In the genomic region with DNA sequence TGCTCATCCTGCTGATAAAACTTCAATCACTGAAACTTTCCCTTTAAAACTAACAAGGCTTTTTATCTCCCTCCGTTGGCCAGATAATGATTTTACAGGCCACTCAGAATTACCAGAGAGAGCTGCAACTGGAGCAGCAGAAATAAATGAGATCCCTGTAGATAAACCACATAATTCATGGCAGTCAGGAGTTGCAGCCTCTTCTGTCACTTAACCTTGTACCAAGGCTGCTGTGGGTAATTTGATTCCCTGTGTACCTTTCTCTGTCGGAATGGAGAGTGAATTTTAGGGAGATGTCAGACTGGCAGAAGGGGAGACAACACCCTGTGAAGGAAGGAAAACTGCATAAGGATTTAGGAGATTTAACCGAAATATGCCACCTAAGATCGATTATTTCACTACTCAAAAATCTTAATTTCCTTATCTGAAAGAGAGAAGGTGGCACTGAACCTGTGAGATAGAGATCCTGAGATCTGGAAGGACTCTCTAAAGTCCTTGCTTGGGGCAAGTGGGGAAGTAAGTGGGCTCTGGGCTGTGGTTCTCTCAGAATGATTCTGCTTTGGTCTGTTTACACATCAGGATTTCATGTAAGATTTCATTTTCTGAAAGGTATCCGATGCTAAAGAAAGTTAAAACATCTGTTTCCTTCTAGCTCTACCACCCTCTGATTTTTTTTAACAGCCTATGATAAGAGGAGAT, we compare ENCODE assay signal across 20 cellular contexts. TPM values are rescaled to one million over a fixed set of nuclear protein-coding genes. Genes with fewer than 3 reads are reported as not detected.
DNase-seq lines count a peak whose midpoint lies in the region; ATAC-seq and TF ChIP-seq lines count a peak whose summit lies in the region.
"Had no signal": no experiment of that assay in that cellular context is flagged by ENCODE, and none has a peak within 500 bp of the region (broad histone marks: within the 10 kb centered on the region; RNA-seq: fewer than 3 reads in every experiment).

No MANE protein-coding gene starts in this region.

- no peak overlapping the region for H3K27ac ChIP-seq in endodermal cell (ENCODE audit: low read depth, low read length)
- no peak overlapping the region for H3K27ac ChIP-seq in Karpas-422 (ENCODE audit: low read length)
- H3K27ac ChIP-seq: right lobe of liver had no signal

- H3K4me3 ChIP-seq in endodermal cell (ENCODE audit: low read length) = peak overlapping the region; percentile 29
- no peak overlapping the region for H3K4me3 ChIP-seq in Karpas-422 (ENCODE audit: low read length)
- H3K4me3 ChIP-seq: MG63, right lobe of liver had no signal

- H3K36me3 ChIP-seq in endodermal cell (ENCODE audit: control insufficient read depth, insufficient read depth, low read length) (no peaks in the 10 kb centered on the region), Karpas-422 (ENCODE audit: insufficient read depth, low read length) (no peaks in the 10 kb centered on the region)
- H3K36me3 ChIP-seq: MG63, right lobe of liver had no signal

- no peak for DNase-seq in activated naive CD4-positive, alpha-beta T cell (lab: John Stamatoyannopoulos, UW)
- DNase-seq in NCI-H69 (lab: John Stamatoyannopoulos, UW) (peak; percentile 9), endodermal cell (no peak), Karpas-422 (no peak), SW480 (ENCODE audit: low spot score) (no peak), NCI-H128 (lab: John Stamatoyannopoulos, UW; ENCODE audit: unreplicated experiment) (no peak)
- DNase-seq: activated CD8-positive, alpha-beta memory T cell treated with anti-CD3 and anti-CD28 coated beads, Interleukin-2, amount 50 U/mL, for 4 hours; H9; kidney; MG63; NCI-H187 treated with DMSO at 0.1 percent for 48 hours; NCI-H748 treated with DMSO at 0.1 percent for 48 hours; occipital lobe; right lobe of liver; stimulated activated CD4-positive, alpha-beta T cell treated with anti-CD3 and anti-CD28 coated beads, Interleukin-2, amount 100 ng/mL, for 24 hours; SW 1271 had no signal

- no peak overlapping the region for H3K4me2 ChIP-seq in Karpas-422 (ENCODE audit: low read depth, low read length, poor library complexity, severe bottlenecking)

- H3K36me3 Mint-ChIP-seq in activated naive CD4-positive, alpha-beta T cell treated with anti-CD3 and anti-CD28 coated beads, Interleukin-2, amount 50 U/mL, for 24 hours = no peaks in the 10 kb centered on the region
- no peaks in the 10 kb centered on the region for H3K36me3 Mint-ChIP-seq in endodermal cell (ENCODE audit: low read depth)
- no peaks in the 10 kb centered on the region for H3K36me3 Mint-ChIP-seq in stimulated activated memory B cell treated with anti-CD40 and anti-IgM and Interleukin-4, amounts not matched to agents 10 μg/mL and 1 μg/mL and 100 μg/mL, for 72 hours
- H3K36me3 Mint-ChIP-seq: activated naive CD4-positive, alpha-beta T cell treated with anti-CD3 and anti-CD28 coated beads, Interleukin-2, amount 50 U/mL, for 72 hours; mesothelial cell of epicardium had no signal

- peaks cover 10% of the 10 kb centered on the region for H3K4me1 ChIP-seq in endodermal cell (ENCODE audit: control insufficient read depth, insufficient read depth, low read length)
- H3K4me1 ChIP-seq in Karpas-422 (ENCODE audit: low read length) = no peaks in the 10 kb centered on the region

- peaks cover 17% of the 10 kb centered on the region for H3K27me3 ChIP-seq in endodermal cell (ENCODE audit: control insufficient read depth, insufficient read depth, low read length, poor library complexity, severe bottlenecking)
- H3K27me3 ChIP-seq in Karpas-422 (ENCODE audit: low read length) = no peaks in the 10 kb centered on the region
- H3K27me3 ChIP-seq: MG63, right lobe of liver had no signal

- H3K9me2 ChIP-seq in Karpas-422 (replicated peaks; ENCODE audit: insufficient read depth, low read length) = no peaks in the 10 kb centered on the region

- peak overlapping the region; percentile 36 for H3K27ac Mint-ChIP-seq in activated naive CD4-positive, alpha-beta T cell treated with anti-CD3 and anti-CD28 coated beads, Interleukin-2, amount 50 U/mL, for 24 hours
- H3K27ac Mint-ChIP-seq in endodermal cell = no peak overlapping the region
- peak overlapping the region; percentile 35 for H3K27ac Mint-ChIP-seq in stimulated activated memory B cell treated with anti-CD40 and anti-IgM and Interleukin-4, amounts not matched to agents 10 μg/mL and 1 μg/mL and 100 μg/mL, for 72 hours
- H3K27ac Mint-ChIP-seq: activated naive CD4-positive, alpha-beta T cell treated with anti-CD3 and anti-CD28 coated beads, Interleukin-2, amount 50 U/mL, for 72 hours; H9; mesothelial cell of epicardium had no signal

- WGBS in endodermal cell (ENCODE audit: insufficient coverage in 1 of 2, insufficient read length in 1 of 2), 2 experiments = 30 to 56% methylated on average over 2 to 5 of the region's 5 CpGs

- H4K20me1 ChIP-seq in Karpas-422 (ENCODE audit: insufficient read depth, low read depth, low read length) = no peaks in the 10 kb centered on the region

- no peaks in the 10 kb centered on the region for H3K9me3 ChIP-seq in endodermal cell (ENCODE audit: control insufficient read depth, low read length)
- H3K9me3 ChIP-seq in Karpas-422 (ENCODE audit: low read length) = no peaks in the 10 kb centered on the region
- H3K9me3 ChIP-seq: MG63, right lobe of liver had no signal

- no peaks in the 10 kb centered on the region for H3K27me3 Mint-ChIP-seq in activated naive CD4-positive, alpha-beta T cell treated with anti-CD3 and anti-CD28 coated beads, Interleukin-2, amount 50 U/mL, for 24 hours
- H3K27me3 Mint-ChIP-seq in endodermal cell (ENCODE audit: insufficient read depth) = peaks cover 21% of the 10 kb centered on the region
- no peaks in the 10 kb centered on the region for H3K27me3 Mint-ChIP-seq in stimulated activated memory B cell treated with anti-CD40 and anti-IgM and Interleukin-4, amounts not matched to agents 10 μg/mL and 1 μg/mL and 100 μg/mL, for 72 hours

- H3K9me3 Mint-ChIP-seq in activated naive CD4-positive, alpha-beta T cell treated with anti-CD3 and anti-CD28 coated beads, Interleukin-2, amount 50 U/mL, for 24 hours = no peaks in the 10 kb centered on the region
- no peaks in the 10 kb centered on the region for H3K9me3 Mint-ChIP-seq in endodermal cell
- no peaks in the 10 kb centered on the region for H3K9me3 Mint-ChIP-seq in stimulated activated memory B cell treated with anti-CD40 and anti-IgM and Interleukin-4, amounts not matched to agents 10 μg/mL and 1 μg/mL and 100 μg/mL, for 72 hours
- H3K9me3 Mint-ChIP-seq: H9, mesothelial cell of epicardium had no signal

- H3K4me1 Mint-ChIP-seq in activated naive CD4-positive, alpha-beta T cell treated with anti-CD3 and anti-CD28 coated beads, Interleukin-2, amount 50 U/mL, for 24 hours = peaks cover 11% of the 10 kb centered on the region
- peaks cover 25% of the 10 kb centered on the region for H3K4me1 Mint-ChIP-seq in endodermal cell
- H3K4me1 Mint-ChIP-seq in stimulated activated memory B cell treated with anti-CD40 and anti-IgM and Interleukin-4, amounts not matched to agents 10 μg/mL and 1 μg/mL and 100 μg/mL, for 72 hours = peaks cover 12% of the 10 kb centered on the region

- H2AFZ ChIP-seq in Karpas-422 (ENCODE audit: low read length) = no peak overlapping the region

- no peak overlapping the region for H3K4me3 Mint-ChIP-seq in activated naive CD4-positive, alpha-beta T cell treated with anti-CD3 and anti-CD28 coated beads, Interleukin-2, amount 50 U/mL, for 24 hours
- no peak overlapping the region for H3K4me3 Mint-ChIP-seq in endodermal cell
- no peak overlapping the region for H3K4me3 Mint-ChIP-seq in stimulated activated memory B cell treated with anti-CD40 and anti-IgM and Interleukin-4, amounts not matched to agents 10 μg/mL and 1 μg/mL and 100 μg/mL, for 72 hours
- H3K4me3 Mint-ChIP-seq: H9, mesothelial cell of epicardium had no signal

- no peak for TF ChIP-seq CTCF in endodermal cell (conservative IDR thresholded peaks at IDR 0.05)

- H3K79me2 ChIP-seq in Karpas-422 (ENCODE audit: low read length) = no peaks in the 10 kb centered on the region

- ATAC-seq in stimulated activated memory B cell treated with anti-CD40 and anti-IgM and Interleukin-4, amounts not matched to agents 10 μg/mL and 1 μg/mL and 100 μg/mL, for 72 hours = no peak
- ATAC-seq: right lobe of liver had no signal

- H3K9ac ChIP-seq in endodermal cell (ENCODE audit: extremely low read depth, low read length, poor library complexity, severe bottlenecking) (no peak overlapping the region), Karpas-422 (ENCODE audit: low read length) (no peak overlapping the region)

RNA-seq across cellular contexts. Expression of a gene that starts 14.3 kb away (rescaled TPM):
- total RNA-seq in endodermal cell = 10 to 100 TPM in 1 of 2 donors, 1 to 10 TPM in 1; 7.4 to 11.8 TPM
- polyA plus RNA-seq in endodermal cell (2013, experiment 1 of 2) = 21.9 TPM
- polyA plus RNA-seq in endodermal cell (2013, experiment 2 of 2) = 21.6 TPM
- total RNA-seq in Karpas-422 (2014; rRNA removed; shearing (Covaris generic); ENCODE audit: low replicate concordance) = 0.15 and 0.18 TPM in 2 replicates
